In genomic region chr3:9260305-9260704, GRCh38 we compare ENCODE assay signal across 18 cellular contexts.
"Had no signal": no experiment of that assay in that cellular context is flagged by ENCODE, and none has a peak within 500 bp of the region (broad histone marks: within the 10 kb centered on the region; RNA-seq: fewer than 3 reads in every experiment).

No MANE protein-coding gene starts in this region.

- H3K27me3 ChIP-seq: pancreas, stomach, transverse colon had no signal

- H3K9me3 ChIP-seq: pancreas had no signal

- H3K4me1 ChIP-seq: heart right ventricle, left ventricle myocardium inferior, lower lobe of right lung, pancreas, stomach, transverse colon had no signal

- H3K4me3 ChIP-seq: heart right ventricle, left ventricle myocardium inferior, lower lobe of right lung, pancreas, stomach, thoracic aorta, transverse colon had no signal

- DNase-seq: effector memory CD4-positive, alpha-beta T cell; heart right ventricle; hypothalamus; kidney; left cardiac atrium; left ventricle myocardium inferior; lower lobe of right lung; natural killer cell; occipital lobe; pancreas; right cardiac atrium; small intestine; stimulated activated CD4-positive, alpha-beta T cell treated with anti-CD3 and anti-CD28 coated beads, Interleukin-12 subunit alpha, Interleukin-12 subunit beta, amount 100 ng/mL, for 4 hours; stimulated activated naive CD4-positive, alpha-beta T cell; stomach; substantia nigra; transverse colon had no signal

- H3K36me3 ChIP-seq: heart right ventricle, left ventricle myocardium inferior, lower lobe of right lung, pancreas, stomach, thoracic aorta, transverse colon had no signal

- H3K27ac ChIP-seq: heart right ventricle, left ventricle myocardium inferior, lower lobe of right lung, pancreas, stomach, thoracic aorta, transverse colon had no signal
